Comparison of ENCODE assay signal across 8 cellular contexts in the genomic region with DNA sequence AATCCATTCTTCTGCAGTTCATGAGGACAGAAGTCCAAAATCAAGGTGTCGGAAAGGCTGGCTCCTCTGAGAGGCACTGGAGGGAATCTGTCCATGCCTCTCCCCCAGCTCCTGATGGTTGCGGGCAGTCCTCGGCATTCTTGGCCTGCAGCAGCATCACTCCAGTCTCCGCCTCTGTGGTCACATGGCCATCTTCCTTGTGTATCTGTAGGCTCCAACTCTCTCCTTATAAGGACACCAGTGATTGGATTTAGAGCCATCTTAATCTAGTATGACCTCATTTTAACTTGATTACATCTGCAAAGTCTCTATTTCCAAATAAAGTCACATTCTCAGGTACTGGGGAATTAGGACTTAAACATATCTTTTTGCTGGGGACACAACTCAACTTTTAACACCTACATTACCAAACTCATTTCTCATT. TPM values are rescaled to one million over a fixed set of nuclear protein-coding genes. Genes with fewer than 3 reads are reported as not detected.
DNase-seq lines count a peak whose midpoint lies in the region; ATAC-seq and TF ChIP-seq lines count a peak whose summit lies in the region.

No MANE protein-coding gene starts in this region.

- H3K4me1 ChIP-seq in gastroesophageal sphincter, result peaks cover 13 to 76% (median 41%) of the 10 kb centered on the region in 3 donors

- no peaks in the 10 kb centered on the region for H3K27me3 ChIP-seq in gastroesophageal sphincter

- H3K36me3 ChIP-seq in gastroesophageal sphincter, result no peaks in the 10 kb centered on the region

- peak; percentile 44 to 48 for TF ChIP-seq POLR2A in gastroesophageal sphincter (IDR thresholded peaks at IDR 0.05)

- no peaks in the 10 kb centered on the region for H3K9me3 ChIP-seq in gastroesophageal sphincter

- DNase-seq in Ammon's horn (ENCODE audit: low spot score) (peak; percentile 67), RPMI7951 (ENCODE audit: low read depth) (peak; percentile 94), omental fat pad (ENCODE audit: low spot score) (no peak), hepatic stellate cell (ENCODE audit: low spot score) (no peak), NCI-H128 (lab: John Stamatoyannopoulos, UW; ENCODE audit: unreplicated experiment) (no peak), NOMO-1 treated with dmso at 0.1 percent for 144 hours (lab: John Stamatoyannopoulos, UW; ENCODE audit: unreplicated experiment) (no peak)

- H3K4me3 ChIP-seq in gastroesophageal sphincter, result no peak overlapping the region

- TF ChIP-seq EP300 in gastroesophageal sphincter (IDR thresholded peaks at IDR 0.05), result peak; percentile 13

- 5 to 21% methylated on average over 3 to 4 of the region's 4 CpGs for whole genome bisulfite sequencing in gastroesophageal sphincter (ENCODE audit: low coverage in 1 of 2), 2 donors

- ATAC-seq in gastroesophageal sphincter, result peak; percentile 83
- ATAC-seq in omental fat pad (ENCODE audit: low FRiP score), result peak; percentile 37
- ATAC-seq in HG03354 (IDR thresholded peaks at IDR 0.05; ENCODE audit: poor library complexity, severe bottlenecking, unreplicated experiment), result no peak

- peak overlapping the region; percentile 90 to 99 (median 95) for H3K27ac ChIP-seq in gastroesophageal sphincter

- TF ChIP-seq CTCF in gastroesophageal sphincter (IDR thresholded peaks at IDR 0.05) (no peak), omental fat pad (IDR thresholded peaks at IDR 0.05) (no peak)

RNA-seq across cellular contexts. Expression of a gene that starts 56.0 kb away (rescaled TPM):
- 104 TPM in 2 replicates for total RNA-seq in RPMI7951 (2014; rRNA removed; shearing (Covaris generic))
- total RNA-seq in gastroesophageal sphincter (100 to 1,000 TPM in 1 of 4 donors, 10 to 100 TPM in 3; 60.2 to 138 (median 96.2) TPM), omental fat pad (100 to 1,000 TPM in 3 of 4 donors, 10 to 100 TPM in 1; 82.5 to 192 (median 145) TPM)

Comparison
In these comparisons a context has a peak if more than half of its experiments do, and no peak if none do; other contexts are left out.
1. DNase-seq: peak in Ammon's horn (single experiment) and RPMI7951 (single experiment); none in omental fat pad (single experiment), hepatic stellate cell (single experiment), NCI-H128 (single experiment) and NOMO-1 treated with dmso at 0.1 percent for 144 hours (single experiment).